ENCODE assay signal across 8 cellular contexts in the genomic region with DNA sequence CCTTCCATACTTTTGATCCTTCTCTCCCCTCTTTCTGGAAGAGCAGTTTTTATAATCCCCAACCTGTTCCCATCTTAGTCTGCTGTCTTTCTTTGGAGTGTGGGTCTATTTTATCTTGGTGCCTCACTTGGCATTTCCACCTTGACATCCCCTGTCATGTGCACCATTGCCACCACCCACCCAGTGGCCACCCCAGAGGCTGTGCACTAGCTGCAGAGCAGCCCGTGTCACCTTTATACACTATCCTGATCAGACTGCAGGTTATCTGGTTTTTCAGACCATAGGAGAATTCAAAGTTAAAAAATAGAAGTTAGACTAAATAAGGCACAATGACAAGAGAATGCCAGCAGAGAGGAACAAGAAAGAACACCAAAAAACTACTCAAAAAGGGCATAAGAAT.
"Had no signal": no experiment of that assay in that cellular context is flagged by ENCODE, and none has a peak within 500 bp of the region (broad histone marks: within the 10 kb centered on the region; RNA-seq: fewer than 3 reads in every experiment).

No MANE protein-coding gene starts in this region.

- DNase-seq: GDM1, GF-D8 had no signal

- FAIRE-seq: G401.6, GM12878, GM12891, GM12892, GM18507, GM19239 had no signal

- H3K4me3 ChIP-seq: GM12878 had no signal

- ATAC-seq: GM12878 had no signal
